10 cellular contexts compared by ENCODE assay signal in the genomic region with DNA sequence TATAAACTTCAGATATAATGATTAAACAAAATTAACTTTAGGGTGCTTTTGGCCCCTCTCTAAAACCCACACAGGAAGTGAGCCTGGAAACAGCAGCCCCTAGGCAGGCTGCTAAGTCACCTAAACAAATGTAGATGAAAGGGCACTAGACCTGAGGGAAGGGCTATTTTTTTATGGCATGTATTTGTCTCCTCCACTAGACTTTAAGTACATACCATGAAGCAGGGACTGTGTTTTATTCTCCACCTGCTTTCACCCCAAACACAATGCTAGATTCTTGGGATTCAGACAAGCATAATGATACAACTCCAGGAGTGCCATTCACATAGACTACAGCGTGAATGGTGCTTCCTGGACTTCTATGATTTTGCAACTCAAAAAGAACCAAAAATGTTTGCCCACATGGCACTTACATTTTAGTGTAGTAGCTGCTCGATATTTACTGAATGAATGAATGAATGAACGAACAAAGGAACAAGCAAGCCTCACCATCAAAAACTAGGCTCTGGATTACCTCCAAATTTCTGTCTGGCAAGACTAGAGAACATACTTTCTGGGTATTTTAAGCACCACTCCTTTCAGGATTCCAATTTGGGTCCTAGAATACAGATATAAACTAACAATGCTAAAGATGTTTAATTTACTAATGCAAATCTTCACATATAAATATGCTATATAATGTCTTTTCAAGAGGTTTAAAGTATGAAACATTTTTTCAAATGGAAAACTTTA. TPM values are rescaled to one million over a fixed set of nuclear protein-coding genes. Genes with fewer than 3 reads are reported as not detected.
DNase-seq lines count a peak whose midpoint lies in the region; ATAC-seq and TF ChIP-seq lines count a peak whose summit lies in the region.
"Had no signal": no experiment of that assay in that cellular context is flagged by ENCODE, and none has a peak within 500 bp of the region (broad histone marks: within the 10 kb centered on the region; RNA-seq: fewer than 3 reads in every experiment).

No MANE protein-coding gene starts in this region.

- no peak for TF ChIP-seq CTCF in natural killer cell (IDR thresholded peaks at IDR 0.05)

- H3K27ac Mint-ChIP-seq in natural killer cell, result peak overlapping the region; percentile 71 to 76

- intact Hi-C loops in natural killer cell (cut with micrococcal nuclease), result no loop called here

- no peaks in the 10 kb centered on the region for H3K27me3 Mint-ChIP-seq in natural killer cell (ENCODE audit: low read depth in 2 of 2)

- no peaks in the 10 kb centered on the region for H3K36me3 Mint-ChIP-seq in natural killer cell

- H3K4me1 Mint-ChIP-seq in natural killer cell, result peaks cover 49 to 68% of the 10 kb centered on the region in 2 donors

- H3K4me3 Mint-ChIP-seq in natural killer cell, result peak overlapping the region; percentile 8

- ATAC-seq in HG02943 (IDR thresholded peaks at IDR 0.05; ENCODE audit: low read depth, unreplicated experiment) (peak; percentile 57), SK-N-SH treated with all-trans-retinoic acid at 6 μM for 48 hours (peak; percentile 56), natural killer cell (peak in 2 of 3 donors; percentile 50 to 72), GM21381 (IDR thresholded peaks at IDR 0.05; ENCODE audit: unreplicated experiment) (no peak), HG03039 (IDR thresholded peaks at IDR 0.05; ENCODE audit: unreplicated experiment) (no peak)

- DNase-seq in DMS153 (lab: John Stamatoyannopoulos, UW) (peak; percentile 2), DMS153 treated with DMSO at 0.1 percent for 48 hours (lab: John Stamatoyannopoulos, UW; ENCODE audit: unreplicated experiment) (no peak), natural killer cell (no peak), GM19240 (ENCODE audit: insufficient read length, low spot score) (no peak)
- DNase-seq: cerebellar nuclear complex, NCI-H446 treated with DMSO at 0.1 percent for 48 hours had no signal

- no peaks in the 10 kb centered on the region for H3K9me3 Mint-ChIP-seq in natural killer cell

TF ChIP-seq in SK-N-SH treated with all-trans-retinoic acid at 6 μM for 48 hours, 23 proteins besides CTCF, POLR2A, EP300 and RAD21:
- TF ChIP-seq TSHZ2 (CRISPR knock-in tag; IDR thresholded peaks at IDR 0.05), result no peak
TF ChIP-seq in SK-N-SH treated with all-trans-retinoic acid at 6 μM for 48 hours: peak in this region for 0.

RNA-seq across cellular contexts. Expression of gene ATAD2B, which starts 10.0 kb away (rescaled TPM):
- total RNA-seq in natural killer cell, result 10 to 100 TPM; 71.5 to 85.7 (median 84.0) TPM

RNA-seq across cellular contexts. Expression of gene UBXN2A, which starts 23.4 kb away (rescaled TPM):
- 10 to 100 TPM; 14.7 to 18.0 (median 16.2) TPM for total RNA-seq in natural killer cell

Comparison
In these comparisons a context has a peak if more than half of its experiments do, and no peak if none do; other contexts are left out.
1. ATAC-seq: peak in HG02943 (single experiment), SK-N-SH treated with all-trans-retinoic acid at 6 μM for 48 hours (single experiment) and natural killer cell (2 of 3); none in GM21381 (single experiment) and HG03039 (single experiment).